ENCODE assay signal across 8 cellular contexts in genomic region chr15:65869127-65869953, GRCh38. TPM values are rescaled to one million over a fixed set of nuclear protein-coding genes. Genes with fewer than 3 reads are reported as not detected.
A peak's percentile ranks its signal among the peaks of the same experiment; 100 is the strongest.
DNase-seq lines count a peak whose midpoint lies in the region; ATAC-seq and TF ChIP-seq lines count a peak whose summit lies in the region.

Gene RAB11A (plus strand): TSS chr15:65869491. CDS start chr15:65869586, 95 bp downstream.

- TF ChIP-seq CTCF in GM13976 (IDR thresholded peaks at IDR 0.05; ENCODE audit: borderline replicate concordance, control extremely low read depth, extremely low read depth, insufficient read depth, missing control alignments) = peak; percentile 58
- TF ChIP-seq CTCF in progenitor cell of endocrine pancreas (IDR thresholded peaks at IDR 0.05; ENCODE audit: unreplicated experiment) = peak; percentile 42

- in situ Hi-C loops in GM13976 (cut with MboI; ENCODE audit: low sequenced_read_pairs, unreplicated experiment) = no loop called here

- H3K27ac Mint-ChIP-seq in progenitor cell of endocrine pancreas = peak within 1 kb of the TSS; percentile 100

- no peaks in the 10 kb centered on the region for H3K9me3 Mint-ChIP-seq in progenitor cell of endocrine pancreas (ENCODE audit: low read depth)

- ATAC-seq in HG02870 (IDR thresholded peaks at IDR 0.05; ENCODE audit: unreplicated experiment) (peak; percentile 84), left cardiac atrium (peak; percentile 99)

- peak within 1 kb of the TSS; percentile 98 for H3K4me3 Mint-ChIP-seq in progenitor cell of endocrine pancreas (ENCODE audit: low read depth)

- no peaks in the 10 kb centered on the region for H3K27me3 Mint-ChIP-seq in progenitor cell of endocrine pancreas

- peaks cover 11% of the 10 kb centered on the region for H3K4me1 Mint-ChIP-seq in progenitor cell of endocrine pancreas (ENCODE audit: low read depth)

- intact Hi-C loops in left cardiac atrium (cut with DNase I) = loop anchor here in 1 of 2 donors (1.0 kb wide), 1 partner anchor 78 kb away; no protein-coding TSS in a partner anchor

- DNase-seq in GM13976 (ENCODE audit: low spot score) = peak; percentile 97
- DNase-seq in NCI-H146 (lab: John Stamatoyannopoulos, UW) = peak; percentile 95
- DNase-seq in T-helper 1 cell = peak; percentile 90 to 97 (median 92)
- peak; percentile 93 for DNase-seq in amniotic epithelial cell (ENCODE audit: low read depth)
- peak; percentile 98 for DNase-seq in left cardiac atrium
- peak; percentile 89 for DNase-seq in progenitor cell of endocrine pancreas (ENCODE audit: low spot score, unreplicated experiment)
- peak; percentile 95 for DNase-seq in ureter (ENCODE audit: low spot score)

- H3K36me3 Mint-ChIP-seq in progenitor cell of endocrine pancreas (ENCODE audit: insufficient read depth) = peaks cover 2% of the 10 kb centered on the region

RNA-seq across cellular contexts. Expression of gene RAB11A, which starts in this region (rescaled TPM):
- 100 to 1,000 TPM; 159 to 202 TPM for total RNA-seq in left cardiac atrium
- 220 and 234 TPM in 2 replicates for total RNA-seq in progenitor cell of endocrine pancreas
- 373 TPM for total RNA-seq in ureter

Comparison
In these comparisons a context has a peak if more than half of its experiments do, and no peak if none do; other contexts are left out.
1. Peak in every context shown above with its lines: DNase-seq and ATAC-seq.